ENCODE assay signal across 1 cellular context in the genomic region with DNA sequence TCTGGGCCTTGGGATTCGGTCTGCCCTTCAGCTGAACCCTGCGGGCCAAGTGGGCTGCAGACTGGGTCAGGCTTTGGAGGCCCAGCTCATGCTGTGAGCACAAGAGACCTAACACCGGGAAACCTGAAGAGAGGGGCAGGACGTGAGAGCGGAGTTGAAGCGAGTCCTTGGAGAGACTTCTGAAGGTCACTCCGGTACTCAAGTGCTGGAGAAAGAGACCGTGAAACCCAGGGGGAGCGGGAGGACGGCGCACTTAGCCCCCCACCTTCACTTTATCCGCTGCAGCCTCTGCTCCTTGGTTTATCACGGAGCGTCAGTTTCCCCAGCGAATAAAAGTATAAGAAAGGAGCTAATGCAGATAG.
TF ChIP-seq lines count a peak whose summit lies in the region.

No MANE protein-coding gene starts in this region.

TF ChIP-seq in HepG2, 621 proteins besides CTCF, POLR2A, EP300 and RAD21 (continued from another document and continues in another):
- TF ChIP-seq, protein P1, sequence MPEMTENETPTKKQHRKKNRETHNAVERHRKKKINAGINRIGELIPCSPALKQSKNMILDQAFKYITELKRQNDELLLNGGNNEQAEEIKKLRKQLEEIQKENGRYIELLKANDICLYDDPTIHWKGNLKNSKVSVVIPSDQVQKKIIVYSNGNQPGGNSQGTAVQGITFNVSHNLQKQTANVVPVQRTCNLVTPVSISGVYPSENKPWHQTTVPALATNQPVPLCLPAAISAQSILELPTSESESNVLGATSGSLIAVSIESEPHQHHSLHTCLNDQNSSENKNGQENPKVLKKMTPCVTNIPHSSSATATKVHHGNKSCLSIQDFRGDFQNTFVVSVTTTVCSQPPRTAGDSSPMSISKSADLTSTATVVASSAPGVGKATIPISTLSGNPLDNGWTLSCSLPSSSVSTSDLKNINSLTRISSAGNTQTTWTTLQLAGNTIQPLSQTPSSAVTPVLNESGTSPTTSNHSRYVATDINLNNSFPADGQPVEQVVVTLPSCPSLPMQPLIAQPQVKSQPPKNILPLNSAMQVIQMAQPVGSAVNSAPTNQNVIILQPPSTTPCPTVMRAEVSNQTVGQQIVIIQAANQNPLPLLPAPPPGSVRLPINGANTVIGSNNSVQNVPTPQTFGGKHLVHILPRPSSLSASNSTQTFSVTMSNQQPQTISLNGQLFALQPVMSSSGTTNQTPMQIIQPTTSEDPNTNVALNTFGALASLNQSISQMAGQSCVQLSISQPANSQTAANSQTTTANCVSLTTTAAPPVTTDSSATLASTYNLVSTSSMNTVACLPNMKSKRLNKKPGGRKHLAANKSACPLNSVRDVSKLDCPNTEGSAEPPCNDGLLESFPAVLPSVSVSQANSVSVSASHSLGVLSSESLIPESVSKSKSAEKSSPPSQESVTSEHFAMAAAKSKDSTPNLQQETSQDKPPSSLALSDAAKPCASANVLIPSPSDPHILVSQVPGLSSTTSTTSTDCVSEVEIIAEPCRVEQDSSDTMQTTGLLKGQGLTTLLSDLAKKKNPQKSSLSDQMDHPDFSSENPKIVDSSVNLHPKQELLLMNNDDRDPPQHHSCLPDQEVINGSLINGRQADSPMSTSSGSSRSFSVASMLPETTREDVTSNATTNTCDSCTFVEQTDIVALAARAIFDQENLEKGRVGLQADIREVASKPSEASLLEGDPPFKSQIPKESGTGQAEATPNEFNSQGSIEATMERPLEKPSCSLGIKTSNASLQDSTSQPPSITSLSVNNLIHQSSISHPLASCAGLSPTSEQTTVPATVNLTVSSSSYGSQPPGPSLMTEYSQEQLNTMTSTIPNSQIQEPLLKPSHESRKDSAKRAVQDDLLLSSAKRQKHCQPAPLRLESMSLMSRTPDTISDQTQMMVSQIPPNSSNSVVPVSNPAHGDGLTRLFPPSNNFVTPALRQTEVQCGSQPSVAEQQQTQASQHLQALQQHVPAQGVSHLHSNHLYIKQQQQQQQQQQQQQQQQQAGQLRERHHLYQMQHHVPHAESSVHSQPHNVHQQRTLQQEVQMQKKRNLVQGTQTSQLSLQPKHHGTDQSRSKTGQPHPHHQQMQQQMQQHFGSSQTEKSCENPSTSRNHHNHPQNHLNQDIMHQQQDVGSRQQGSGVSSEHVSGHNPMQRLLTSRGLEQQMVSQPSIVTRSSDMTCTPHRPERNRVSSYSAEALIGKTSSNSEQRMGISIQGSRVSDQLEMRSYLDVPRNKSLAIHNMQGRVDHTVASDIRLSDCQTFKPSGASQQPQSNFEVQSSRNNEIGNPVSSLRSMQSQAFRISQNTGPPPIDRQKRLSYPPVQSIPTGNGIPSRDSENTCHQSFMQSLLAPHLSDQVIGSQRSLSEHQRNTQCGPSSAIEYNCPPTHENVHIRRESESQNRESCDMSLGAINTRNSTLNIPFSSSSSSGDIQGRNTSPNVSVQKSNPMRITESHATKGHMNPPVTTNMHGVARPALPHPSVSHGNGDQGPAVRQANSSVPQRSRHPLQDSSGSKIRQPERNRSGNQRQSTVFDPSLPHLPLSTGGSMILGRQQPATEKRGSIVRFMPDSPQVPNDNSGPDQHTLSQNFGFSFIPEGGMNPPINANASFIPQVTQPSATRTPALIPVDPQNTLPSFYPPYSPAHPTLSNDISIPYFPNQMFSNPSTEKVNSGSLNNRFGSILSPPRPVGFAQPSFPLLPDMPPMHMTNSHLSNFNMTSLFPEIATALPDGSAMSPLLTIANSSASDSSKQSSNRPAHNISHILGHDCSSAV (CRISPR knock-in tag; IDR thresholded peaks at IDR 0.05; ENCODE audit: borderline replicate concordance): no peak; the same call in 1 of the 2 replicates
- TF ChIP-seq, protein P2, sequence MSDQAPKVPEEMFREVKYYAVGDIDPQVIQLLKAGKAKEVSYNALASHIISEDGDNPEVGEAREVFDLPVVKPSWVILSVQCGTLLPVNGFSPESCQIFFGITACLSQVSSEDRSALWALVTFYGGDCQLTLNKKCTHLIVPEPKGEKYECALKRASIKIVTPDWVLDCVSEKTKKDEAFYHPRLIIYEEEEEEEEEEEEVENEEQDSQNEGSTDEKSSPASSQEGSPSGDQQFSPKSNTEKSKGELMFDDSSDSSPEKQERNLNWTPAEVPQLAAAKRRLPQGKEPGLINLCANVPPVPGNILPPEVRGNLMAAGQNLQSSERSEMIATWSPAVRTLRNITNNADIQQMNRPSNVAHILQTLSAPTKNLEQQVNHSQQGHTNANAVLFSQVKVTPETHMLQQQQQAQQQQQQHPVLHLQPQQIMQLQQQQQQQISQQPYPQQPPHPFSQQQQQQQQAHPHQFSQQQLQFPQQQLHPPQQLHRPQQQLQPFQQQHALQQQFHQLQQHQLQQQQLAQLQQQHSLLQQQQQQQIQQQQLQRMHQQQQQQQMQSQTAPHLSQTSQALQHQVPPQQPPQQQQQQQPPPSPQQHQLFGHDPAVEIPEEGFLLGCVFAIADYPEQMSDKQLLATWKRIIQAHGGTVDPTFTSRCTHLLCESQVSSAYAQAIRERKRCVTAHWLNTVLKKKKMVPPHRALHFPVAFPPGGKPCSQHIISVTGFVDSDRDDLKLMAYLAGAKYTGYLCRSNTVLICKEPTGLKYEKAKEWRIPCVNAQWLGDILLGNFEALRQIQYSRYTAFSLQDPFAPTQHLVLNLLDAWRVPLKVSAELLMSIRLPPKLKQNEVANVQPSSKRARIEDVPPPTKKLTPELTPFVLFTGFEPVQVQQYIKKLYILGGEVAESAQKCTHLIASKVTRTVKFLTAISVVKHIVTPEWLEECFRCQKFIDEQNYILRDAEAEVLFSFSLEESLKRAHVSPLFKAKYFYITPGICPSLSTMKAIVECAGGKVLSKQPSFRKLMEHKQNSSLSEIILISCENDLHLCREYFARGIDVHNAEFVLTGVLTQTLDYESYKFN (CRISPR knock-in tag; conservative IDR thresholded peaks at IDR 0.05): no peak
- TF ChIP-seq HMG20A (CRISPR knock-in tag; IDR thresholded peaks at IDR 0.05; ENCODE audit: borderline replicate concordance) (peak; percentile 9; the same call in 1 of the 2 replicates), ZNF547 (CRISPR knock-in tag; IDR thresholded peaks at IDR 0.05) (0 out of 2 replicates have a peak, but pooled peaks have one; percentile 28), ZBTB7B (CRISPR knock-in tag; IDR thresholded peaks at IDR 0.05) (0 out of 2 replicates have a peak, but pooled peaks have one; percentile 12), ZNF839 (CRISPR knock-in tag; IDR thresholded peaks at IDR 0.05; ENCODE audit: borderline replicate concordance) (peak; percentile 58; the same call in 1 of the 2 replicates), CBX1 (IDR thresholded peaks at IDR 0.05; ENCODE audit: low read depth) (no peak), ZNF296 (CRISPR knock-in tag; conservative IDR thresholded peaks at IDR 0.05) (peak; percentile 93; the same call in 1 of the 2 replicates), SIN3B (IDR thresholded peaks at IDR 0.05; ENCODE audit: low read length) (no peak), ZBTB20 (CRISPR knock-in tag; IDR thresholded peaks at IDR 0.05; ENCODE audit: borderline replicate concordance, low read depth) (0 out of 2 replicates have a peak, but pooled peaks have one; percentile 19), ZNF891 (CRISPR knock-in tag; IDR thresholded peaks at IDR 0.05) (peak; percentile 78; the same call in 1 of the 2 replicates), THYN1 (CRISPR knock-in tag; IDR thresholded peaks at IDR 0.05; ENCODE audit: borderline replicate concordance, low read depth) (peak; percentile 98), MEIS2 (CRISPR knock-in tag; IDR thresholded peaks at IDR 0.05) (no peak), ZFP36L1 (CRISPR knock-in tag; IDR thresholded peaks at IDR 0.05) (0 out of 2 replicates have a peak, but pooled peaks have one; percentile 7), HIVEP1 (CRISPR knock-in tag; IDR thresholded peaks at IDR 0.05) (peak; percentile 27; the same call in 1 of the 2 replicates), ZNF570 (CRISPR knock-in tag; IDR thresholded peaks at IDR 0.05; ENCODE audit: borderline replicate concordance) (no peak), ZNF768 (CRISPR knock-in tag; IDR thresholded peaks at IDR 0.05) (peak; percentile 48; the same call in 1 of the 2 replicates), HCFC1 (IDR thresholded peaks at IDR 0.05; ENCODE audit: low read depth, low read length) (no peak), ZMYM3 (CRISPR knock-in tag; IDR thresholded peaks at IDR 0.05) (0 out of 2 replicates have a peak, but pooled peaks have one; percentile 13), KDM3A (CRISPR knock-in tag; IDR thresholded peaks at IDR 0.05; ENCODE audit: low read depth) (no peak), DNMT3B (CRISPR knock-in tag; conservative IDR thresholded peaks at IDR 0.05) (no peak), HOXA5 (CRISPR knock-in tag; IDR thresholded peaks at IDR 0.05) (peak; percentile 8; the same call in 1 of the 2 replicates), ZNF468 (CRISPR knock-in tag; IDR thresholded peaks at IDR 0.05) (no peak), ZNF775 (CRISPR knock-in tag; IDR thresholded peaks at IDR 0.05; ENCODE audit: borderline replicate concordance) (no peak), ZNF441 (CRISPR knock-in tag; IDR thresholded peaks at IDR 0.05; ENCODE audit: borderline replicate concordance) (0 out of 2 replicates have a peak, but pooled peaks have one; percentile 7)
- TF ChIP-seq, protein P3, sequence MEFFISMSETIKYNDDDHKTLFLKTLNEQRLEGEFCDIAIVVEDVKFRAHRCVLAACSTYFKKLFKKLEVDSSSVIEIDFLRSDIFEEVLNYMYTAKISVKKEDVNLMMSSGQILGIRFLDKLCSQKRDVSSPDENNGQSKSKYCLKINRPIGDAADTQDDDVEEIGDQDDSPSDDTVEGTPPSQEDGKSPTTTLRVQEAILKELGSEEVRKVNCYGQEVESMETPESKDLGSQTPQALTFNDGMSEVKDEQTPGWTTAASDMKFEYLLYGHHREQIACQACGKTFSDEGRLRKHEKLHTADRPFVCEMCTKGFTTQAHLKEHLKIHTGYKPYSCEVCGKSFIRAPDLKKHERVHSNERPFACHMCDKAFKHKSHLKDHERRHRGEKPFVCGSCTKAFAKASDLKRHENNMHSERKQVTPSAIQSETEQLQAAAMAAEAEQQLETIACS (CRISPR knock-in tag; IDR thresholded peaks at IDR 0.05): no peak
- TF ChIP-seq, protein P4, sequence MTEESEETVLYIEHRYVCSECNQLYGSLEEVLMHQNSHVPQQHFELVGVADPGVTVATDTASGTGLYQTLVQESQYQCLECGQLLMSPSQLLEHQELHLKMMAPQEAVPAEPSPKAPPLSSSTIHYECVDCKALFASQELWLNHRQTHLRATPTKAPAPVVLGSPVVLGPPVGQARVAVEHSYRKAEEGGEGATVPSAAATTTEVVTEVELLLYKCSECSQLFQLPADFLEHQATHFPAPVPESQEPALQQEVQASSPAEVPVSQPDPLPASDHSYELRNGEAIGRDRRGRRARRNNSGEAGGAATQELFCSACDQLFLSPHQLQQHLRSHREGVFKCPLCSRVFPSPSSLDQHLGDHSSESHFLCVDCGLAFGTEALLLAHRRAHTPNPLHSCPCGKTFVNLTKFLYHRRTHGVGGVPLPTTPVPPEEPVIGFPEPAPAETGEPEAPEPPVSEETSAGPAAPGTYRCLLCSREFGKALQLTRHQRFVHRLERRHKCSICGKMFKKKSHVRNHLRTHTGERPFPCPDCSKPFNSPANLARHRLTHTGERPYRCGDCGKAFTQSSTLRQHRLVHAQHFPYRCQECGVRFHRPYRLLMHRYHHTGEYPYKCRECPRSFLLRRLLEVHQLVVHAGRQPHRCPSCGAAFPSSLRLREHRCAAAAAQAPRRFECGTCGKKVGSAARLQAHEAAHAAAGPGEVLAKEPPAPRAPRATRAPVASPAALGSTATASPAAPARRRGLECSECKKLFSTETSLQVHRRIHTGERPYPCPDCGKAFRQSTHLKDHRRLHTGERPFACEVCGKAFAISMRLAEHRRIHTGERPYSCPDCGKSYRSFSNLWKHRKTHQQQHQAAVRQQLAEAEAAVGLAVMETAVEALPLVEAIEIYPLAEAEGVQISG (CRISPR knock-in tag; IDR thresholded peaks at IDR 0.05): 0 out of 2 replicates have a peak, but pooled peaks have one; percentile 50
- TF ChIP-seq, protein P5, sequence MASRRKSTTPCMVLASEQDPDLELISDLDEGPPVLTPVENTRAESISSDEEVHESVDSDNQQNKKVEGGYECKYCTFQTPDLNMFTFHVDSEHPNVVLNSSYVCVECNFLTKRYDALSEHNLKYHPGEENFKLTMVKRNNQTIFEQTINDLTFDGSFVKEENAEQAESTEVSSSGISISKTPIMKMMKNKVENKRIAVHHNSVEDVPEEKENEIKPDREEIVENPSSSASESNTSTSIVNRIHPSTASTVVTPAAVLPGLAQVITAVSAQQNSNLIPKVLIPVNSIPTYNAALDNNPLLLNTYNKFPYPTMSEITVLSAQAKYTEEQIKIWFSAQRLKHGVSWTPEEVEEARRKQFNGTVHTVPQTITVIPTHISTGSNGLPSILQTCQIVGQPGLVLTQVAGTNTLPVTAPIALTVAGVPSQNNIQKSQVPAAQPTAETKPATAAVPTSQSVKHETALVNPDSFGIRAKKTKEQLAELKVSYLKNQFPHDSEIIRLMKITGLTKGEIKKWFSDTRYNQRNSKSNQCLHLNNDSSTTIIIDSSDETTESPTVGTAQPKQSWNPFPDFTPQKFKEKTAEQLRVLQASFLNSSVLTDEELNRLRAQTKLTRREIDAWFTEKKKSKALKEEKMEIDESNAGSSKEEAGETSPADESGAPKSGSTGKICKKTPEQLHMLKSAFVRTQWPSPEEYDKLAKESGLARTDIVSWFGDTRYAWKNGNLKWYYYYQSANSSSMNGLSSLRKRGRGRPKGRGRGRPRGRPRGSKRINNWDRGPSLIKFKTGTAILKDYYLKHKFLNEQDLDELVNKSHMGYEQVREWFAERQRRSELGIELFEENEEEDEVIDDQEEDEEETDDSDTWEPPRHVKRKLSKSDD (CRISPR knock-in tag; IDR thresholded peaks at IDR 0.05; ENCODE audit: low read depth): no peak
- TF ChIP-seq, protein P6, sequence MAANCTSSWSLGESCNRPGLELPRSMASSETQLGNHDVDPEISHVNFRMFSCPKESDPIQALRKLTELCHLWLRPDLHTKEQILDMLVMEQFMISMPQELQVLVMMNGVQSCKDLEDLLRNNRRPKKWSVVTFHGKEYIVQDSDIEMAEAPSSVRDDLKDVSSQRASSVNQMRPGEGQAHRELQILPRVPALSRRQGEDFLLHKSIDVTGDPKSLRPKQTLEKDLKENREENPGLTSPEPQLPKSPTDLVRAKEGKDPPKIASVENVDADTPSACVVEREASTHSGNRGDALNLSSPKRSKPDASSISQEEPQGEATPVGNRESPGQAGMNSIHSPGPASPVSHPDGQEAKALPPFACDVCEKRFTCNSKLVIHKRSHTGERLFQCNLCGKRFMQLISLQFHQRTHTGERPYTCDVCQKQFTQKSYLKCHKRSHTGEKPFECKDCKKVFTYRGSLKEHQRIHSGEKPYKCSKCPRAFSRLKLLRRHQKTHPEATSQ (CRISPR knock-in tag; IDR thresholded peaks at IDR 0.05; ENCODE audit: borderline replicate concordance): peak; percentile 89; the same call in 1 of the 2 replicates
- TF ChIP-seq, protein P7, sequence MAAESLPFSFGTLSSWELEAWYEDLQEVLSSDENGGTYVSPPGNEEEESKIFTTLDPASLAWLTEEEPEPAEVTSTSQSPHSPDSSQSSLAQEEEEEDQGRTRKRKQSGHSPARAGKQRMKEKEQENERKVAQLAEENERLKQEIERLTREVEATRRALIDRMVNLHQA (CRISPR knock-in tag; IDR thresholded peaks at IDR 0.05): no peak
- TF ChIP-seq, protein P8, sequence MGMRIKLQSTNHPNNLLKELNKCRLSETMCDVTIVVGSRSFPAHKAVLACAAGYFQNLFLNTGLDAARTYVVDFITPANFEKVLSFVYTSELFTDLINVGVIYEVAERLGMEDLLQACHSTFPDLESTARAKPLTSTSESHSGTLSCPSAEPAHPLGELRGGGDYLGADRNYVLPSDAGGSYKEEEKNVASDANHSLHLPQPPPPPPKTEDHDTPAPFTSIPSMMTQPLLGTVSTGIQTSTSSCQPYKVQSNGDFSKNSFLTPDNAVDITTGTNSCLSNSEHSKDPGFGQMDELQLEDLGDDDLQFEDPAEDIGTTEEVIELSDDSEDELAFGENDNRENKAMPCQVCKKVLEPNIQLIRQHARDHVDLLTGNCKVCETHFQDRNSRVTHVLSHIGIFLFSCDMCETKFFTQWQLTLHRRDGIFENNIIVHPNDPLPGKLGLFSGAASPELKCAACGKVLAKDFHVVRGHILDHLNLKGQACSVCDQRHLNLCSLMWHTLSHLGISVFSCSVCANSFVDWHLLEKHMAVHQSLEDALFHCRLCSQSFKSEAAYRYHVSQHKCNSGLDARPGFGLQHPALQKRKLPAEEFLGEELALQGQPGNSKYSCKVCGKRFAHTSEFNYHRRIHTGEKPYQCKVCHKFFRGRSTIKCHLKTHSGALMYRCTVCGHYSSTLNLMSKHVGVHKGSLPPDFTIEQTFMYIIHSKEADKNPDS (CRISPR knock-in tag; IDR thresholded peaks at IDR 0.05): no peak
